In the genomic region with DNA sequence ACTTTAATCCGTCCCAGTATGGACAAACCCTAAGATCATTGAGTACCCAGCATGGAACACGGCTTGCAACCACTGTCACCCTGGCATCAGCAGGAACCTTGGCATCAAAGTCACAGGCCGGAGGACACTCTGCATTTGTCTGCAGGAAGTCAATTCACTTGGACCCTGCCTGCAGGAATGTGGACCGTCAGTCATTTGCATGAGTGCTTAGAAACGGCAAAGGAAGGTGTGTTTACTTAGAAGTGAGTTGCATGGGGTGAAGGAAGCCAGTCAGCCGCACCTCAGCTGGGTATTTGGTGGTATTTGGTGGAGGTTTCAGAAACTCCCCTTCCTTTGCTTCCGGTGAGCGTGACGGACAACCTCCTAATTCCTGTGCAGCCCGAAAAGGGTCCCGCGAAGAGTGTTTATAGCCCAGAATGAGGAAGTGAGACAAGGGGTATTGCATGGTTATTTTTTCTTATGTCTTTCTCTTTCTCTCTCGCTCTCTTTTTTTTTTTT, we compare ENCODE assay signal across 8 cellular contexts. TPM values are rescaled to one million over a fixed set of nuclear protein-coding genes. Genes with fewer than 3 reads are reported as not detected.
A peak's percentile ranks its signal among the peaks of the same experiment; 100 is the strongest.
DNase-seq lines count a peak whose midpoint lies in the region; ATAC-seq, FAIRE-seq and TF ChIP-seq lines count a peak whose summit lies in the region.

No MANE protein-coding gene starts in this region.

- no peak overlapping the region for H3K18ac ChIP-seq in H1 (ENCODE audit: extremely low read depth, low read length)

- H3K56ac ChIP-seq in H1 (replicated peaks; ENCODE audit: insufficient read length, low read depth, low read length), result no peak overlapping the region

- H3K9me3 ChIP-seq in right atrium auricular region (no peaks in the 10 kb centered on the region), H1 (ENCODE audit: insufficient read depth in 2 of 2, low read depth in 1 of 2, low read length in 1 of 2) (no peaks in the 10 kb centered on the region; a peak in 1 of 4 replicates)

- H3K27ac ChIP-seq in right atrium auricular region (no peak overlapping the region), H1 (ENCODE audit: low read depth, low read length) (0 out of 2 replicates have a peak overlapping the region, but pooled peaks have one; percentile 34)

- H4K8ac ChIP-seq in H1 (ENCODE audit: extremely low read depth, insufficient read depth, low read length), result peak overlapping the region; percentile 45; the same call in 1 of the 2 replicates

- H2BK5ac ChIP-seq in H1 (ENCODE audit: low read depth, low read length), result no peak overlapping the region

- no peak overlapping the region for H2BK12ac ChIP-seq in H1 (ENCODE audit: low read depth, low read length)

- H3K23me2 ChIP-seq in H1 (ENCODE audit: low read depth, low read length), result peaks cover 18% of the 10 kb centered on the region; the same call in 1 of the 2 replicates

- H2AFZ ChIP-seq in H1 (ENCODE audit: low read length), result peak overlapping the region; percentile 83

- H3K4me1 ChIP-seq in right atrium auricular region (no peaks in the 10 kb centered on the region), H1 (replicated peaks in 1 of 4; ENCODE audit: control insufficient read depth in 3 of 4, insufficient read depth in 4 of 4, low read length in 3 of 4) (peaks cover 2 to 8% (median 3%) of the 10 kb centered on the region in 4 experiments; a peak in 4 of 7 replicates)

- POLR2A ChIA-PET in H1 (lab: Charles Lee; ENCODE audit: partially characterized antibody), result no interaction called here

- ATAC-seq in left ventricle myocardium superior, result no peak
- ATAC-seq in HG03097 (IDR thresholded peaks at IDR 0.05; ENCODE audit: low FRiP score, unreplicated experiment), result peak; percentile 91

- TF ChIP-seq EP300 in H1 (IDR thresholded peaks at IDR 0.05; ENCODE audit: borderline replicate concordance in 1 of 2, low read depth in 2 of 2, low read length in 2 of 2), result no peak

- H3K79me2 ChIP-seq in H1 (ENCODE audit: control insufficient read depth in 1 of 2, insufficient read depth in 2 of 2, low read length in 2 of 2), result no peaks in the 10 kb centered on the region

- DNase-seq in right atrium auricular region (ENCODE audit: low spot score), result peak; percentile 58
- no peak for DNase-seq in left ventricle myocardium superior
- DNase-seq in T-helper 2 cell, result peak in 4 of 5 experiments; percentile 31 to 91 (median 60)
- DNase-seq in H1 (ENCODE audit: low read depth in 1 of 2, low spot score in 2 of 2), result peak; percentile 23 to 46
- DNase-seq in NCI-H82 (lab: John Stamatoyannopoulos, UW), result no peak
- no peak for DNase-seq in NCI-H510A (lab: John Stamatoyannopoulos, UW)
- DNase-seq in NCI-H2196 treated with DMSO at 0.1 percent for 48 hours (lab: John Stamatoyannopoulos, UW; ENCODE audit: unreplicated experiment), result no peak

- no peak overlapping the region for H3K14ac ChIP-seq in H1 (ENCODE audit: insufficient read length)

- no peak overlapping the region for H3K23ac ChIP-seq in H1 (ENCODE audit: insufficient read length)

- H3K9ac ChIP-seq in H1 (replicated peaks in 1 of 4; ENCODE audit: extremely low read depth in 1 of 4, low read depth in 3 of 4, low read length in 3 of 4), result no peak overlapping the region

- no peak overlapping the region for H4K91ac ChIP-seq in H1 (replicated peaks; ENCODE audit: insufficient read length, low read length)

- H3K79me1 ChIP-seq in H1 (ENCODE audit: low read depth, low read length), result no peaks in the 10 kb centered on the region

- no peak overlapping the region for H3K4ac ChIP-seq in H1 (replicated peaks; ENCODE audit: insufficient read length, low read depth, low read length)

- CTCF ChIA-PET in H1 (lab: Charles Lee; ENCODE audit: partially characterized antibody), result no interaction called here

- intact Hi-C loops in left ventricle myocardium superior (cut with micrococcal nuclease), result no loop called here

- H4K5ac ChIP-seq in H1 (ENCODE audit: insufficient read length, low read depth, low read length), result no peak overlapping the region

- H3K4me3 ChIP-seq in right atrium auricular region (no peak overlapping the region), H1 (ENCODE audit: extremely low read depth in 1 of 4, insufficient read depth in 2 of 4, low read depth in 3 of 4, low read length in 4 of 4) (peak overlapping the region in 1 of 4 experiments; percentile 5; a peak in 1 of 8 replicates)

- FAIRE-seq in H1 (lab: Jason Lieb, UNC), result peak; percentile 75

- H3K27me3 ChIP-seq in right atrium auricular region (no peaks in the 10 kb centered on the region), H1 (replicated peaks in 1 of 4; ENCODE audit: control insufficient read depth in 3 of 4, extremely low read depth in 1 of 4, insufficient read depth in 3 of 4, low read length in 3 of 4) (no peaks in the 10 kb centered on the region)

- WGBS in H1 (ENCODE audit: extremely low coverage in 1 of 2, insufficient coverage in 1 of 2, insufficient read length in 1 of 2, insufficient replicate concordance in 2 of 2, low coverage in 1 of 2, low lambda C conversion rate in 2 of 2, missing lambda C conversion rate in 1 of 2), 2 experiments, result 68% methylated on average over 12 of the region's 13 CpGs; no CpG with 5 or more reads in 1 of the 2 experiments

- no peak for TF ChIP-seq RAD21 in H1 (IDR thresholded peaks at IDR 0.05 in 1 of 2, conservative IDR thresholded peaks at IDR 0.05 in 1 of 2; ENCODE audit: low read depth in 2 of 2, low read length in 2 of 2)

- TF ChIP-seq POLR2A in H1 (IDR thresholded peaks at IDR 0.05; ENCODE audit: control extremely low read depth in 1 of 2, low read depth in 2 of 2, low read length in 2 of 2), result no peak

- peak overlapping the region in 1 of 2 experiments; percentile 53; a peak in 3 of 4 replicates for H3K4me2 ChIP-seq in H1 (ENCODE audit: insufficient read depth in 1 of 2, low read depth in 2 of 2, low read length in 2 of 2)

- H3K36me3 ChIP-seq in right atrium auricular region (no peaks in the 10 kb centered on the region), H1 (ENCODE audit: control insufficient read depth in 2 of 4, insufficient read depth in 4 of 4, low read length in 3 of 4) (no peaks in the 10 kb centered on the region)

- no peaks in the 10 kb centered on the region for H4K20me1 ChIP-seq in H1 (replicated peaks in 1 of 2; ENCODE audit: control insufficient read depth in 1 of 2, insufficient read depth in 2 of 2, low read length in 2 of 2)

- H2BK15ac ChIP-seq in H1 (ENCODE audit: low read length), result no peak overlapping the region

- no peak overlapping the region for H2AK5ac ChIP-seq in H1 (ENCODE audit: low read depth, low read length)

- TF ChIP-seq CTCF in right atrium auricular region (IDR thresholded peaks at IDR 0.05) (no peak), H1 (IDR thresholded peaks at IDR 0.05; ENCODE audit: control extremely low read depth in 1 of 3, insufficient read depth in 1 of 3, low read depth in 1 of 3, low read length in 3 of 3) (no peak)

- H2BK20ac ChIP-seq in H1 (ENCODE audit: low read length), result 0 out of 2 replicates have a peak overlapping the region, but pooled peaks have one; percentile 64

- H2BK120ac ChIP-seq in H1 (replicated peaks; ENCODE audit: low read depth, low read length), result no peak overlapping the region

TF ChIP-seq in H1, 55 proteins besides CTCF, POLR2A, EP300 and RAD21:
- TF ChIP-seq HDAC2 (IDR thresholded peaks at IDR 0.05; ENCODE audit: borderline replicate concordance in 1 of 2, low read depth in 2 of 2, low read length in 2 of 2) (no peak), RXRA (IDR thresholded peaks at IDR 0.05; ENCODE audit: insufficient read depth, low read depth, low read length) (no peak), NANOG (IDR thresholded peaks at IDR 0.05; ENCODE audit: insufficient read depth, low read depth, low read length, poor library complexity, severe bottlenecking) (no peak), TAF1 (IDR thresholded peaks at IDR 0.05; ENCODE audit: low read depth, low read length) (0 out of 2 replicates have a peak, but pooled peaks have one; percentile 14), SP1 (IDR thresholded peaks at IDR 0.05; ENCODE audit: low read depth, low read length) (0 out of 2 replicates have a peak, but pooled peaks have one; percentile 10), TEAD4 (IDR thresholded peaks at IDR 0.05; ENCODE audit: low read depth, low read length) (peak; percentile 76)

RNA-seq across cellular contexts. Expression of gene P2RY8, which starts 15.5 kb away (rescaled TPM):
- total RNA-seq in right atrium auricular region, result 1 to 10 TPM in 1 of 2 donors, under 1 TPM in 1; 0.93 to 1.3 TPM
- 2.6 TPM for total RNA-seq in left ventricle myocardium superior
- 0.09 and 0.11 TPM in 2 replicates for total RNA-seq in H1 (2021; fragmentation: NEBNext Ultra II Directional; extraction: Animal tissue kit (Norgen Biotek cat#: 25700))
- 0.15 and 0.19 TPM in 2 replicates for polyA plus RNA-seq in H1 (2011; rRNA removed)
- 0.16 TPM for polyA plus RNA-seq in H1 (2011; cell fraction: cytosol; rRNA removed)
- polyA plus RNA-seq in H1 (2011; cell fraction: nucleus; rRNA removed), result 0.47 TPM
- polyA plus RNA-seq in H1 (2012, experiment 1 of 2), result 0.08 to 0.36 TPM (median 0.27 TPM) in 4 replicates
- polyA plus RNA-seq in H1 (2012, experiment 2 of 2), result 0.10 TPM
- polyA plus RNA-seq in H1 (2013, experiment 1 of 2), result 0.30 TPM
- 0.20 TPM for polyA plus RNA-seq in H1 (2013, experiment 2 of 2)
- polyA minus RNA-seq in H1 (2011; rRNA and poly(A)+ RNA removed), result 0.10 and 0.16 TPM in 2 replicates
- not detected for polyA minus RNA-seq in H1 (2011; cell fraction: cytosol; rRNA and poly(A)+ RNA removed)
- polyA minus RNA-seq in H1 (2011; cell fraction: nucleus; rRNA and poly(A)+ RNA removed), result 0.20 TPM

Comparison
In these comparisons a context has a peak if more than half of its experiments do, and no peak if none do; other contexts are left out.
1. DNase-seq: peak in right atrium auricular region (single experiment), T-helper 2 cell (4 of 5) and H1 (2 of 2); none in left ventricle myocardium superior (single experiment), NCI-H82 (single experiment), NCI-H510A (single experiment) and NCI-H2196 treated with DMSO at 0.1 percent for 48 hours (single experiment).